In the genomic region with DNA sequence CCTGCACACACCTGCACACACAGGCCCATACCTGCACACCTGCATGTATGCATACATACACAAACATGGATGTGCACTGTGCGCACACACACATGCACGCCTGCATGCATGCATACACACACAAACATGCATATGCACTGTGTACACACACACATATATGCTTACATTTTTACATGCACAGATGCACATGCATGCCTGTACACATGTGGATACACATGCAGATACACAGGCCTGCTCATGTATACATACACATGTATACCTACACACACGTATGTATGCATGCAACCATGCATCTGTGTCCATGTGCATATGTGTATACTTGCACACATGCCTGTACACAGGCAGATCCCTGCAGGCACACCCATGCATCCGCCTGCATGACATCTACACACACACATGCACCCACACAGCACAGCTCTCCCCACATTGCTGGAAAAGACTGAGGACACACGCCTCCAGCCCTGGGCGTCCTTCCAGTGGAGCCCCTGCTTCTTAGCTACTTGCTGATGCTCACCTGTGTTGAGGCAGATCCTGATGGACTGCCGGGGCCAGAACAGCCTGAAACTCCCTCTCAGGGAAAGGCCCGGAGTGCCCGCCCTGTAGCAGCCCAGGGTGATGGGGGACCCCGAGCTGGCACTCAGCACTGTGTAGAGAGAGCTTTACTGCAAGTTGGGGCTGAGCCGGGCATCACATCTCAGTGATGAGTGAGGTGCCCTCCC, we compare ENCODE assay signal across 1 cellular context.
TF ChIP-seq lines count a peak whose summit lies in the region.

No MANE protein-coding gene starts in this region.

TF ChIP-seq in HEK293, 187 proteins besides CTCF, POLR2A, EP300 and RAD21:
- TF ChIP-seq ZNF623 (tag by site-specific recombination; IDR thresholded peaks at IDR 0.05) (no peak), ZFHX2 (tag by site-specific recombination; conservative IDR thresholded peaks at IDR 0.05) (peak; percentile 50; the same call in 1 of the 2 replicates)
